9 cellular contexts compared by ENCODE assay signal in the genomic region with DNA sequence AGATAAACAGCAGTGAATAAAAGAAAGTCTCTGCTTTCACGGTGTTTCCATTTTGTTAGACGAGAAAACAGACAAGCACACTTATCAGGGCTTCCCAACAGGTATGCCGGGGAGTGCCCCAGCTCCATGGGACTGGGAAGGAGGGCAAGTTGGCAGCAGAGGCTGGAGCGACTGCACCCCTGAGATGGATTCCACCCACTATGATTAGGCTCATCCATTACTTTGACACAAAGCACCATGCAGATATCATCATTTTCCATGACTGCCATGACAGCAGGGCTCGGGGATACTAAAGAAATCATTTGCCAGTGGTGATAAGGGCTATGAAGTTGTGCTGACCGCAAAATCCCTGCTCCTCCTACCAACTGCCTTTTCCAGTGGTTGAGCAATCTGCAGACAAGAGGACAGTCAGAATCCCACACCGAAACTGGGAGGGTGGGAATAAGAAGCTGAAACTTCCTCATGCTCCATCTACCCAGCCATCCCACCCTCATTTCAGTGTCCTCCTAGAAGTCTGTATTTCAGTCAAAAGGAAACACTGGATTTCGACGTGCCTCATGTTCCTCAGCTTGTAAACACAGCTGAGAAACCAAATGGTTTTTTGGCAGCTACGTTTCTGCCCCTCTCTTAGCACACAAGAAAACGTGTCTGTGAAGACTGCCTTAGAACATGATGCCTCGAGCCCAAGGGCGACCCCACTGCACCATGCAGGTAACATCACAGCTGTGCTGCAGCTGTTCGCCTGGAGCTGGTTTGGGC. TPM values are rescaled to one million over a fixed set of nuclear protein-coding genes. Genes with fewer than 3 reads are reported as not detected.
DNase-seq lines count a peak whose midpoint lies in the region; ATAC-seq, FAIRE-seq and TF ChIP-seq lines count a peak whose summit lies in the region.
"Had no signal": no experiment of that assay in that cellular context is flagged by ENCODE, and none has a peak within 500 bp of the region (broad histone marks: within the 10 kb centered on the region; RNA-seq: fewer than 3 reads in every experiment).

No MANE protein-coding gene starts in this region.

- no peak for FAIRE-seq in H1 (lab: Jason Lieb, UNC)

- H2BK15ac ChIP-seq in H1 (ENCODE audit: low read length): no peak overlapping the region

- H3K36me3 ChIP-seq in H1 (ENCODE audit: control insufficient read depth in 2 of 4, insufficient read depth in 4 of 4, low read length in 3 of 4): peaks cover 0 to 4% (median 1%) of the 10 kb centered on the region in 4 experiments; a peak in 2 of 8 replicates
- H3K36me3 ChIP-seq in CD8-positive, alpha-beta memory T cell (ENCODE audit: insufficient read depth, low read length): no peaks in the 10 kb centered on the region

- no peak overlapping the region for H3K4me3 Mint-ChIP-seq in mesothelial cell of epicardium
- peak overlapping the region; percentile 53 for H3K4me3 Mint-ChIP-seq in type B pancreatic cell
- H3K4me3 Mint-ChIP-seq in CD8-positive, alpha-beta memory T cell: no peak overlapping the region
- H3K4me3 Mint-ChIP-seq: activated CD4-positive, alpha-beta memory T cell treated with anti-CD3 and anti-CD28 coated beads, Interleukin-2, amount 10 ng/mL, durations not matched to agents 7 days and 5 days had no signal

- H3K79me2 ChIP-seq in H1 (ENCODE audit: control insufficient read depth in 1 of 2, insufficient read depth in 2 of 2, low read length in 2 of 2): peaks cover 19 to 83% of the 10 kb centered on the region in 2 experiments

- no peak overlapping the region for H3K27ac ChIP-seq in H1 (ENCODE audit: low read depth, low read length)
- H3K27ac ChIP-seq in CD8-positive, alpha-beta memory T cell (ENCODE audit: low read depth, low read length): no peak overlapping the region

- H3K27me3 Mint-ChIP-seq in mesothelial cell of epicardium (ENCODE audit: low read depth) (no peaks in the 10 kb centered on the region), type B pancreatic cell (no peaks in the 10 kb centered on the region)
- H3K27me3 Mint-ChIP-seq in CD8-positive, alpha-beta memory T cell: no peaks in the 10 kb centered on the region
- H3K27me3 Mint-ChIP-seq: activated CD4-positive, alpha-beta memory T cell treated with anti-CD3 and anti-CD28 coated beads, Interleukin-2, amount 10 ng/mL, durations not matched to agents 7 days and 5 days had no signal

- 87% methylated on average over 14 of the region's 14 CpGs; no CpG with 5 or more reads in 1 of the 2 experiments for WGBS in H1 (ENCODE audit: extremely low coverage in 1 of 2, insufficient coverage in 1 of 2, insufficient read length in 1 of 2, insufficient replicate concordance in 2 of 2, low coverage in 1 of 2, low lambda C conversion rate in 2 of 2, missing lambda C conversion rate in 1 of 2), 2 experiments

- no peak overlapping the region for H3K18ac ChIP-seq in H1 (ENCODE audit: extremely low read depth, low read length)

- no peak overlapping the region for H3K4me3 ChIP-seq in H1 (ENCODE audit: extremely low read depth in 1 of 4, insufficient read depth in 2 of 4, low read depth in 3 of 4, low read length in 4 of 4)
- no peak overlapping the region for H3K4me3 ChIP-seq in CD8-positive, alpha-beta memory T cell (ENCODE audit: low read length)

- peaks cover 2 to 6% of the 10 kb centered on the region in 2 experiments; a peak in 1 of 4 replicates for H3K9me3 ChIP-seq in H1 (ENCODE audit: insufficient read depth in 2 of 2, low read depth in 1 of 2, low read length in 1 of 2)
- H3K9me3 ChIP-seq in CD8-positive, alpha-beta memory T cell (ENCODE audit: low read length): no peaks in the 10 kb centered on the region

- no peak overlapping the region for H3K56ac ChIP-seq in H1 (replicated peaks; ENCODE audit: insufficient read length, low read depth, low read length)

- peak overlapping the region; percentile 42 for H4K91ac ChIP-seq in H1 (replicated peaks; ENCODE audit: insufficient read length, low read length)

- H3K79me1 ChIP-seq in H1 (ENCODE audit: low read depth, low read length): peaks cover 19% of the 10 kb centered on the region; the same call in 1 of the 2 replicates

- H3K9me3 Mint-ChIP-seq in mesothelial cell of epicardium (peaks cover 5% of the 10 kb centered on the region), type B pancreatic cell (peaks cover 5% of the 10 kb centered on the region)
- peaks cover 0 to 8% (median 7%) of the 10 kb centered on the region in 5 donors for H3K9me3 Mint-ChIP-seq in CD8-positive, alpha-beta memory T cell

- TF ChIP-seq EP300 in H1 (IDR thresholded peaks at IDR 0.05; ENCODE audit: borderline replicate concordance in 1 of 2, low read depth in 2 of 2, low read length in 2 of 2): no peak

- H3K14ac ChIP-seq in H1 (ENCODE audit: insufficient read length): no peak overlapping the region

- no peak overlapping the region for H2BK120ac ChIP-seq in H1 (replicated peaks; ENCODE audit: low read depth, low read length)

- no peak for ATAC-seq in HG03196 (IDR thresholded peaks at IDR 0.05; ENCODE audit: unreplicated experiment)

- peak; percentile 93 for DNase-seq in LHCN-M2 (ENCODE audit: low read depth)
- DNase-seq in H1 (ENCODE audit: low read depth in 1 of 2, low spot score in 2 of 2): no peak
- DNase-seq in mesothelial cell of epicardium (ENCODE audit: low spot score in 2 of 2, unreplicated experiment in 2 of 2): no peak
- no peak for DNase-seq in type B pancreatic cell (ENCODE audit: extremely low spot score, unreplicated experiment)
- DNase-seq in CD8-positive, alpha-beta memory T cell: no peak
- DNase-seq in RKO (ENCODE audit: low spot score): no peak
- DNase-seq: activated CD4-positive, alpha-beta memory T cell treated with anti-CD3 and anti-CD28 coated beads, Interleukin-2, amount 10 ng/mL, durations not matched to agents 7 days and 5 days; effector CD8-positive, alpha-beta T cell had no signal

- peaks cover 48% of the 10 kb centered on the region for H3K4me1 Mint-ChIP-seq in mesothelial cell of epicardium
- H3K4me1 Mint-ChIP-seq in type B pancreatic cell (ENCODE audit: unreplicated experiment): peaks cover 46% of the 10 kb centered on the region
- peaks cover 11 to 20% (median 18%) of the 10 kb centered on the region in 3 donors for H3K4me1 Mint-ChIP-seq in CD8-positive, alpha-beta memory T cell

- no peaks in the 10 kb centered on the region for H3K27me3 ChIP-seq in H1 (replicated peaks in 1 of 4; ENCODE audit: control insufficient read depth in 3 of 4, extremely low read depth in 1 of 4, insufficient read depth in 3 of 4, low read length in 3 of 4)
- H3K27me3 ChIP-seq in CD8-positive, alpha-beta memory T cell (ENCODE audit: insufficient read depth, low read length, poor library complexity, severe bottlenecking): no peaks in the 10 kb centered on the region

- H3K27ac Mint-ChIP-seq in mesothelial cell of epicardium (peak overlapping the region; percentile 89), type B pancreatic cell (no peak overlapping the region)
- peak overlapping the region in 1 of 8 donors; percentile 60 for H3K27ac Mint-ChIP-seq in CD8-positive, alpha-beta memory T cell
- H3K27ac Mint-ChIP-seq: activated CD4-positive, alpha-beta memory T cell treated with anti-CD3 and anti-CD28 coated beads, Interleukin-2, amount 10 ng/mL, durations not matched to agents 7 days and 5 days had no signal

- peak overlapping the region; percentile 7; the same call in 1 of the 2 replicates for H2AK5ac ChIP-seq in H1 (ENCODE audit: low read depth, low read length)

- H3K36me3 Mint-ChIP-seq in mesothelial cell of epicardium (peaks cover 15% of the 10 kb centered on the region), type B pancreatic cell (peaks cover 34% of the 10 kb centered on the region)
- peaks cover 17 to 25% (median 23%) of the 10 kb centered on the region in 3 donors for H3K36me3 Mint-ChIP-seq in CD8-positive, alpha-beta memory T cell

- H3K9ac ChIP-seq in H1 (replicated peaks in 1 of 4; ENCODE audit: extremely low read depth in 1 of 4, low read depth in 3 of 4, low read length in 3 of 4): no peak overlapping the region

- H3K4me1 ChIP-seq in H1 (replicated peaks in 1 of 4; ENCODE audit: control insufficient read depth in 3 of 4, insufficient read depth in 4 of 4, low read length in 3 of 4): peaks cover 0 to 13% (median 1%) of the 10 kb centered on the region in 4 experiments; a peak in 3 of 7 replicates
- H3K4me1 ChIP-seq in CD8-positive, alpha-beta memory T cell (ENCODE audit: insufficient read depth, low read length): peaks cover 7% of the 10 kb centered on the region

- no peak for TF ChIP-seq RAD21 in H1 (IDR thresholded peaks at IDR 0.05 in 1 of 2, conservative IDR thresholded peaks at IDR 0.05 in 1 of 2; ENCODE audit: low read depth in 2 of 2, low read length in 2 of 2)

- POLR2A ChIA-PET in H1 (lab: Charles Lee; ENCODE audit: partially characterized antibody): interaction anchor here (1.0 to 1.7 kb wide), 2 partner anchors 9 to 15 kb away, joined by 3 to 6 read pairs; no protein-coding TSS in a partner anchor
- POLR2A ChIA-PET in CD8-positive, alpha-beta memory T cell (lab: Charles Lee): no interaction called here

- H3K23ac ChIP-seq in H1 (ENCODE audit: insufficient read length): no peak overlapping the region

- CTCF ChIA-PET in H1 (lab: Charles Lee; ENCODE audit: partially characterized antibody): interaction anchor here (0.6 to 2.6 kb wide), 8 partner anchors 9 to 86 kb away, joined by 3 to 10 read pairs (median 4); partner anchors contain the start of gene CREB3L2
- CTCF ChIA-PET in CD8-positive, alpha-beta memory T cell (lab: Charles Lee): interaction anchor here (1.8 to 2.1 kb wide), 2 partner anchors 22 to 83 kb away, joined by 4 to 6 read pairs; no protein-coding TSS in a partner anchor

- no peaks in the 10 kb centered on the region for H3K23me2 ChIP-seq in H1 (ENCODE audit: low read depth, low read length)

- no peak overlapping the region for H3K4me2 ChIP-seq in H1 (ENCODE audit: insufficient read depth in 1 of 2, low read depth in 2 of 2, low read length in 2 of 2)

- H4K5ac ChIP-seq in H1 (ENCODE audit: insufficient read length, low read depth, low read length): no peak overlapping the region

- peaks cover 0 to 2% of the 10 kb centered on the region in 2 experiments for H4K20me1 ChIP-seq in H1 (replicated peaks in 1 of 2; ENCODE audit: control insufficient read depth in 1 of 2, insufficient read depth in 2 of 2, low read length in 2 of 2)

- no peak overlapping the region for H2AFZ ChIP-seq in H1 (ENCODE audit: low read length)

- H3K4ac ChIP-seq in H1 (replicated peaks; ENCODE audit: insufficient read length, low read depth, low read length): no peak overlapping the region

- H2BK12ac ChIP-seq in H1 (ENCODE audit: low read depth, low read length): no peak overlapping the region

- H4K8ac ChIP-seq in H1 (ENCODE audit: extremely low read depth, insufficient read depth, low read length): no peak overlapping the region; the same call in 1 of the 2 replicates

- no peak overlapping the region for H2BK20ac ChIP-seq in H1 (ENCODE audit: low read length)

- no peak for TF ChIP-seq CTCF in H1 (IDR thresholded peaks at IDR 0.05; ENCODE audit: control extremely low read depth in 1 of 3, insufficient read depth in 1 of 3, low read depth in 1 of 3, low read length in 3 of 3)
- no peak for TF ChIP-seq CTCF in mesothelial cell of epicardium (IDR thresholded peaks at IDR 0.05; ENCODE audit: unreplicated experiment)
- no peak for TF ChIP-seq CTCF in type B pancreatic cell (conservative IDR thresholded peaks at IDR 0.05)

- no peak for TF ChIP-seq POLR2A in H1 (IDR thresholded peaks at IDR 0.05; ENCODE audit: control extremely low read depth in 1 of 2, low read depth in 2 of 2, low read length in 2 of 2)

- H2BK5ac ChIP-seq in H1 (ENCODE audit: low read depth, low read length): no peak overlapping the region

RNA-seq across cellular contexts. Expression of gene CREB3L2, which starts 15.5 kb away (rescaled TPM):
- total RNA-seq in LHCN-M2 (2014; rRNA removed) (39.1 and 40.6 TPM in 2 replicates), mesothelial cell of epicardium (77.8 to 82.8 TPM (median 80.4 TPM) in 3 replicates), type B pancreatic cell (ENCODE audit: low replicate concordance) (85.8 and 173 TPM in 2 replicates)
- polyA plus RNA-seq in LHCN-M2 (2012): 20.8 TPM
- 48.3 and 51.9 TPM in 2 replicates for total RNA-seq in H1 (2021; fragmentation: NEBNext Ultra II Directional; extraction: Animal tissue kit (Norgen Biotek cat#: 25700))
- 14.4 and 16.5 TPM in 2 replicates for polyA plus RNA-seq in H1 (2011; rRNA removed)
- 12.2 TPM for polyA plus RNA-seq in H1 (2011; cell fraction: cytosol; rRNA removed)
- polyA plus RNA-seq in H1 (2011; cell fraction: nucleus; rRNA removed): 21.2 TPM
- 12.1 to 15.9 TPM (median 14.9 TPM) in 4 replicates for polyA plus RNA-seq in H1 (2012, experiment 1 of 2)
- 2.5 TPM for polyA plus RNA-seq in H1 (2012, experiment 2 of 2)
- polyA plus RNA-seq in H1 (2013, experiment 1 of 2): 22.8 TPM
- polyA plus RNA-seq in H1 (2013, experiment 2 of 2): 25.6 TPM
- 33.3 and 34.7 TPM in 2 replicates for polyA minus RNA-seq in H1 (2011; rRNA and poly(A)+ RNA removed)
- 19.2 TPM for polyA minus RNA-seq in H1 (2011; cell fraction: cytosol; rRNA and poly(A)+ RNA removed)
- polyA minus RNA-seq in H1 (2011; cell fraction: nucleus; rRNA and poly(A)+ RNA removed): 74.4 TPM
- 10 to 100 TPM; 23.9 to 25.0 TPM for total RNA-seq in CD8-positive, alpha-beta memory T cell
- 12.5 TPM for polyA plus RNA-seq in CD8-positive, alpha-beta memory T cell
